8 cellular contexts compared by ENCODE assay signal in genomic region chr9:78131969-78132687, GRCh38.
DNase-seq lines count a peak whose midpoint lies in the region; ATAC-seq, FAIRE-seq and TF ChIP-seq lines count a peak whose summit lies in the region.

No MANE protein-coding gene starts in this region.

- peak overlapping the region; percentile 87 for H3K4me3 Mint-ChIP-seq in HFFc6
- peak overlapping the region; percentile 82 for H3K4me3 Mint-ChIP-seq in activated naive CD8-positive, alpha-beta T cell

- no peaks in the 10 kb centered on the region for H3K9me3 Mint-ChIP-seq in HFFc6
- H3K9me3 Mint-ChIP-seq in activated naive CD8-positive, alpha-beta T cell (ENCODE audit: low read depth): no peaks in the 10 kb centered on the region

- peak; percentile 70 for DNase-seq in Ammon's horn (ENCODE audit: low spot score)
- peak; percentile 33 for DNase-seq in HFFc6
- DNase-seq in kidney tubule cell (ENCODE audit: low spot score): peak; percentile 35
- DNase-seq in SW480 (ENCODE audit: low spot score): no peak
- DNase-seq in GM19239 (ENCODE audit: insufficient read length, low spot score): no peak

- peak overlapping the region; percentile 36 for H3K27ac Mint-ChIP-seq in HFFc6
- peak overlapping the region; percentile 87 for H3K27ac Mint-ChIP-seq in activated naive CD8-positive, alpha-beta T cell

- no peak for TF ChIP-seq CTCF in HFFc6 (IDR thresholded peaks at IDR 0.05)

- H3K4me1 Mint-ChIP-seq in HFFc6 (ENCODE audit: low read depth): peaks cover 18% of the 10 kb centered on the region
- peaks cover 18% of the 10 kb centered on the region for H3K4me1 Mint-ChIP-seq in activated naive CD8-positive, alpha-beta T cell (ENCODE audit: low read depth)

- no peak for FAIRE-seq in GM19239 (lab: Jason Lieb, UNC)

- no peaks in the 10 kb centered on the region for H3K36me3 Mint-ChIP-seq in HFFc6 (ENCODE audit: low read depth)
- H3K36me3 Mint-ChIP-seq in activated naive CD8-positive, alpha-beta T cell: peaks cover 5% of the 10 kb centered on the region

- ATAC-seq in HG02588 (IDR thresholded peaks at IDR 0.05; ENCODE audit: unreplicated experiment) (no peak), GM19463 (IDR thresholded peaks at IDR 0.05; ENCODE audit: unreplicated experiment) (no peak)

- H3K27me3 Mint-ChIP-seq in HFFc6 (ENCODE audit: insufficient read depth): peaks cover 2% of the 10 kb centered on the region
- H3K27me3 Mint-ChIP-seq in activated naive CD8-positive, alpha-beta T cell: no peaks in the 10 kb centered on the region

Comparison
In these comparisons a context has a peak if more than half of its experiments do, and no peak if none do; other contexts are left out.
1. DNase-seq: peak in Ammon's horn (single experiment), HFFc6 (single experiment) and kidney tubule cell (single experiment); none in SW480 (single experiment) and GM19239 (single experiment).